Comparison of ENCODE assay signal across 1 cellular context in the genomic region with DNA sequence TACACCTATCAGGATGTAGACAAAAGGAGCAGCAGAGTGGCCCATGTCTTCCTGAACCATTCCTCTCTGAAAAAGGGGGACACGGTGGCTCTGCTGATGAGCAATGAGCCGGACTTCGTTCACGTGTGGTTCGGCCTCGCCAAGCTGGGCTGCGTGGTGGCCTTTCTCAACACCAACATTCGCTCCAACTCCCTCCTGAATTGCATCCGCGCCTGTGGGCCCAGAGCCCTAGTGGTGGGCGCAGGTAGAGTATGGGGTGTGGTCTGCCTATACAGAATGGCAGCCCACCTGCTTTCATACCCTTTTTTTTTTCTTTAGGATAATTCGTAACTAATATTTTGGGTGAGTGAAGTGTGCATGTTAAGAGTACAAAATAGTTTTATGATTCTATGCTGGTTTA.
TF ChIP-seq lines count a peak whose summit lies in the region.

No MANE protein-coding gene starts in this region.

TF ChIP-seq in HCT116, 20 proteins besides CTCF, POLR2A, EP300 and RAD21:
- TF ChIP-seq EGR1 (IDR thresholded peaks at IDR 0.05; ENCODE audit: low read depth) = no peak
TF ChIP-seq in HCT116: peak in this region for 0.
